22 cellular contexts compared by ENCODE assay signal in the genomic region with DNA sequence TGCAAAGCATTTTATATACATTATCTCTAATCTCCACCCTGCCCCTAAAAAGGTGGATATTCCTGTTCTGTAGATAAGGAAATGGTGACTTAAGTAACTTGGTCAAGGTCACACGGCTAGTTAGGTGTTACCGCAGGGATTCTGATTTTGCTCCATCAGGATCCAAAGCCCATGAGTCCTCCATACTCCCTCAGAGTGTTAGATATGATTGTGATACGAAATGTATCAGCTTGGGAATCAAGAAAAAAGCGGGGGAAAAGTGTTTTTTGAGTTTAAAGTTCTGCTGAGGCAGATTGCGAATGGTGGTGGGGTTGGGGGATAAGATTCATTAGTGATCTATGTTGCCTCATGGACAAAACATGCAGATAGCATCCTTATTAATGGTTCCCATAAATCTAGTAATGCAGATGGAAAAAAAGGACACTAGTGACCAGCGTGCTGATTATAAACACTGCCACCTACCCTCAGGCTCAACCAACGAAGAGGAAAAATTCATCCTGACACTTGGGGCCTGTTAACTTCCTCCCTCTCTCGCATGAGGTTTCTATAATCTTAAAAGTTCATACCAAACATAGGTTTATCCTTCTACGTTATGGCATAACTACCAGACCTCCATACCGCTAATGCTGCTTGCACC. TPM values are rescaled to one million over a fixed set of nuclear protein-coding genes. Genes with fewer than 3 reads are reported as not detected.
A peak's percentile ranks its signal among the peaks of the same experiment; 100 is the strongest.
DNase-seq lines count a peak whose midpoint lies in the region; ATAC-seq, FAIRE-seq and TF ChIP-seq lines count a peak whose summit lies in the region.
"Had no signal": no experiment of that assay in that cellular context is flagged by ENCODE, and none has a peak within 500 bp of the region (broad histone marks: within the 10 kb centered on the region; RNA-seq: fewer than 3 reads in every experiment).

No MANE protein-coding gene starts in this region.

- H3K9me3 ChIP-seq in right cardiac atrium (ENCODE audit: control insufficient read depth, low read length) (no peaks in the 10 kb centered on the region), PC-9 (ENCODE audit: insufficient read depth, low read depth) (no peaks in the 10 kb centered on the region; the same call in 1 of the 2 replicates)
- H3K9me3 ChIP-seq: A549, BLaER1, MG63 had no signal

- no peak for ATAC-seq in right cardiac atrium
- no peak for ATAC-seq in left cardiac atrium
- ATAC-seq in HG03108 (IDR thresholded peaks at IDR 0.05; ENCODE audit: unreplicated experiment): no peak
- no peak for ATAC-seq in GM19351 (IDR thresholded peaks at IDR 0.05; ENCODE audit: unreplicated experiment)
- ATAC-seq: A549 had no signal

- POLR2A ChIA-PET in PC-9 (lab: Charles Lee; ENCODE audit: unreplicated experiment): interaction anchor here (0.7 kb wide), 1 partner anchor 189 kb away, joined by 5 read pairs; no protein-coding TSS in a partner anchor

- H4K20me1 ChIP-seq in PC-9 (ENCODE audit: insufficient read depth): no peaks in the 10 kb centered on the region
- H4K20me1 ChIP-seq: BLaER1 had no signal

- peak overlapping the region; percentile 89; the same call in 1 of the 2 replicates for H3K4me2 ChIP-seq in PC-9
- H3K4me2 ChIP-seq: A549, BLaER1 had no signal

- H2AFZ ChIP-seq in PC-9: 0 out of 2 replicates have a peak overlapping the region, but pooled peaks have one; percentile 95

- H3K36me3 ChIP-seq in PC-9 (ENCODE audit: low read depth): peaks cover 3% of the 10 kb centered on the region; the same call in 1 of the 2 replicates
- H3K36me3 ChIP-seq: BLaER1, MG63 had no signal

- 76% methylated on average over 10 of the region's 10 CpGs for WGBS in right cardiac atrium

- no peaks in the 10 kb centered on the region for H3K27me3 ChIP-seq in right cardiac atrium (ENCODE audit: control insufficient read depth, insufficient read depth)
- H3K27me3 ChIP-seq in PC-9 (ENCODE audit: insufficient read depth, low read depth): no peaks in the 10 kb centered on the region

- no peak for DNase-seq in right cardiac atrium
- DNase-seq in left cardiac atrium: no peak
- no peak for DNase-seq in PC-9
- DNase-seq in cerebellum (ENCODE audit: low spot score): peak; percentile 44
- no peak for DNase-seq in urothelium cell line (ENCODE audit: low spot score)
- DNase-seq in SW 1271 (lab: John Stamatoyannopoulos, UW): no peak
- DNase-seq: CD4-positive, alpha-beta memory T cell; H9; MG63; NCI-H1048; NCI-H2029 treated with DMSO at 0.1 percent for 48 hours; NCI-H2171 treated with DMSO at 0.1 percent for 48 hours; NCI-H446 treated with DMSO at 0.1 percent for 48 hours; NCI-H774; OCI-M1; SIG-M5 had no signal

- H3K79me2 ChIP-seq in PC-9 (ENCODE audit: low read depth): peaks cover 27% of the 10 kb centered on the region

- CTCF ChIA-PET in PC-9 (lab: Charles Lee): no interaction called here

- no peak for TF ChIP-seq CTCF in PC-9 (conservative IDR thresholded peaks at IDR 0.05)

- H3K27ac ChIP-seq in right cardiac atrium (ENCODE audit: low read length) (peak overlapping the region; percentile 76), PC-9 (no peak overlapping the region)
- H3K27ac ChIP-seq: A549, BLaER1 had no signal

- peak; percentile 53 for FAIRE-seq in urothelium cell line (lab: Jason Lieb, UNC)
- FAIRE-seq: A549, GM12892, GM18507 had no signal

- no TSS peak for BruUV-seq in PC-9 (replicated peaks; lab: Mats Ljungman, UMichigan)

- H3K4me3 ChIP-seq in right cardiac atrium (ENCODE audit: low read length) (peak overlapping the region; percentile 7), PC-9 (no peak overlapping the region; the same call in 1 of the 2 replicates)
- H3K4me3 ChIP-seq: A549, BLaER1, MG63 had no signal

- H3K4me1 ChIP-seq in right cardiac atrium (ENCODE audit: control insufficient read depth, insufficient read depth, low read length) (peaks cover under 1% of the 10 kb centered on the region), PC-9 (replicated peaks; ENCODE audit: insufficient read depth) (peaks cover 7% of the 10 kb centered on the region)
- H3K4me1 ChIP-seq: A549 had no signal

- H3K9me2 ChIP-seq in PC-9 (ENCODE audit: insufficient read depth): no peaks in the 10 kb centered on the region

- peaks cover 5% of the 10 kb centered on the region; the same call in 1 of the 2 replicates for H3F3A ChIP-seq in PC-9 (ENCODE audit: insufficient read depth, low read depth)

- intact Hi-C loops in right cardiac atrium (cut with DNase I) (no loop called here), left cardiac atrium (cut with DNase I) (no loop called here), PC-9 (cut with micrococcal nuclease; ENCODE audit: unreplicated experiment) (loop anchor here (1.0 kb wide), 1 partner anchor 290 kb away; no protein-coding TSS in a partner anchor)

RNA-seq across cellular contexts. Expression of gene ICA1, which starts 2.3 kb away (rescaled TPM):
- total RNA-seq in right cardiac atrium: 10 to 100 TPM; 70.0 to 98.2 (median 73.7) TPM
- polyA plus RNA-seq in right cardiac atrium: 36.8 TPM
- 10 to 100 TPM; 38.3 to 62.5 TPM for total RNA-seq in left cardiac atrium
- 33.8 and 58.6 TPM in 2 replicates for total RNA-seq in PC-9 (2021)
- total RNA-seq in cerebellum: 18.3 TPM
